In genomic region chr1:114749835-114750234, GRCh38 we compare ENCODE assay signal across 1 cellular context.
TF ChIP-seq lines count a peak whose summit lies in the region.

No MANE protein-coding gene starts in this region.

TF ChIP-seq in HepG2, 621 proteins besides CTCF, POLR2A, EP300 and RAD21:
- no peak for TF ChIP-seq CBX5 (CRISPR knock-in tag; IDR thresholded peaks at IDR 0.05; ENCODE audit: borderline replicate concordance)
- no peak for TF ChIP-seq SP1 (IDR thresholded peaks at IDR 0.05)
- TF ChIP-seq SP1 (CRISPR knock-in tag; IDR thresholded peaks at IDR 0.05) = no peak
- TF ChIP-seq BCLAF1 (IDR thresholded peaks at IDR 0.05) = no peak
- TF ChIP-seq, protein P1, sequence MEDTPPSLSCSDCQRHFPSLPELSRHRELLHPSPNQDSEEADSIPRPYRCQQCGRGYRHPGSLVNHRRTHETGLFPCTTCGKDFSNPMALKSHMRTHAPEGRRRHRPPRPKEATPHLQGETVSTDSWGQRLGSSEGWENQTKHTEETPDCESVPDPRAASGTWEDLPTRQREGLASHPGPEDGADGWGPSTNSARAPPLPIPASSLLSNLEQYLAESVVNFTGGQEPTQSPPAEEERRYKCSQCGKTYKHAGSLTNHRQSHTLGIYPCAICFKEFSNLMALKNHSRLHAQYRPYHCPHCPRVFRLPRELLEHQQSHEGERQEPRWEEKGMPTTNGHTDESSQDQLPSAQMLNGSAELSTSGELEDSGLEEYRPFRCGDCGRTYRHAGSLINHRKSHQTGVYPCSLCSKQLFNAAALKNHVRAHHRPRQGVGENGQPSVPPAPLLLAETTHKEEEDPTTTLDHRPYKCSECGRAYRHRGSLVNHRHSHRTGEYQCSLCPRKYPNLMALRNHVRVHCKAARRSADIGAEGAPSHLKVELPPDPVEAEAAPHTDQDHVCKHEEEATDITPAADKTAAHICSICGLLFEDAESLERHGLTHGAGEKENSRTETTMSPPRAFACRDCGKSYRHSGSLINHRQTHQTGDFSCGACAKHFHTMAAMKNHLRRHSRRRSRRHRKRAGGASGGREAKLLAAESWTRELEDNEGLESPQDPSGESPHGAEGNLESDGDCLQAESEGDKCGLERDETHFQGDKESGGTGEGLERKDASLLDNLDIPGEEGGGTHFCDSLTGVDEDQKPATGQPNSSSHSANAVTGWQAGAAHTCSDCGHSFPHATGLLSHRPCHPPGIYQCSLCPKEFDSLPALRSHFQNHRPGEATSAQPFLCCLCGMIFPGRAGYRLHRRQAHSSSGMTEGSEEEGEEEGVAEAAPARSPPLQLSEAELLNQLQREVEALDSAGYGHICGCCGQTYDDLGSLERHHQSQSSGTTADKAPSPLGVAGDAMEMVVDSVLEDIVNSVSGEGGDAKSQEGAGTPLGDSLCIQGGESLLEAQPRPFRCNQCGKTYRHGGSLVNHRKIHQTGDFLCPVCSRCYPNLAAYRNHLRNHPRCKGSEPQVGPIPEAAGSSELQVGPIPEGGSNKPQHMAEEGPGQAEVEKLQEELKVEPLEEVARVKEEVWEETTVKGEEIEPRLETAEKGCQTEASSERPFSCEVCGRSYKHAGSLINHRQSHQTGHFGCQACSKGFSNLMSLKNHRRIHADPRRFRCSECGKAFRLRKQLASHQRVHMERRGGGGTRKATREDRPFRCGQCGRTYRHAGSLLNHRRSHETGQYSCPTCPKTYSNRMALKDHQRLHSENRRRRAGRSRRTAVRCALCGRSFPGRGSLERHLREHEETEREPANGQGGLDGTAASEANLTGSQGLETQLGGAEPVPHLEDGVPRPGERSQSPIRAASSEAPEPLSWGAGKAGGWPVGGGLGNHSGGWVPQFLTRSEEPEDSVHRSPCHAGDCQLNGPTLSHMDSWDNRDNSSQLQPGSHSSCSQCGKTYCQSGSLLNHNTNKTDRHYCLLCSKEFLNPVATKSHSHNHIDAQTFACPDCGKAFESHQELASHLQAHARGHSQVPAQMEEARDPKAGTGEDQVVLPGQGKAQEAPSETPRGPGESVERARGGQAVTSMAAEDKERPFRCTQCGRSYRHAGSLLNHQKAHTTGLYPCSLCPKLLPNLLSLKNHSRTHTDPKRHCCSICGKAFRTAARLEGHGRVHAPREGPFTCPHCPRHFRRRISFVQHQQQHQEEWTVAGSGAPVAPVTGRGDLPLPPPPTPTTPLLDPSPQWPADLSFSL (CRISPR knock-in tag; IDR thresholded peaks at IDR 0.05) = no peak
- TF ChIP-seq ZNF44 (CRISPR knock-in tag; IDR thresholded peaks at IDR 0.05) = no peak
- TF ChIP-seq MAFF (IDR thresholded peaks at IDR 0.05; ENCODE audit: low read depth, low read length) = 0 out of 2 replicates have a peak, but pooled peaks have one; percentile 4
- no peak for TF ChIP-seq ZNF432 (CRISPR knock-in tag; IDR thresholded peaks at IDR 0.05; ENCODE audit: borderline replicate concordance)
- TF ChIP-seq PHF21A (CRISPR knock-in tag; IDR thresholded peaks at IDR 0.05) = no peak
- no peak for TF ChIP-seq ZNF746 (CRISPR knock-in tag; IDR thresholded peaks at IDR 0.05)
- TF ChIP-seq MAFK (conservative IDR thresholded peaks at IDR 0.05 in 1 of 2, IDR thresholded peaks at IDR 0.05 in 1 of 2; ENCODE audit: low read length in 2 of 2) = peak; percentile 13 to 27; a peak in 1 of 4 replicates
- no peak for TF ChIP-seq NFATC3 (CRISPR knock-in tag; IDR thresholded peaks at IDR 0.05)
